8 cellular contexts compared by ENCODE assay signal in genomic region chr11:118488480-118489109, GRCh38. TPM values are rescaled to one million over a fixed set of nuclear protein-coding genes. Genes with fewer than 3 reads are reported as not detected.
DNase-seq lines count a peak whose midpoint lies in the region; ATAC-seq and TF ChIP-seq lines count a peak whose summit lies in the region.

No MANE protein-coding gene starts in this region.

- H3K27ac ChIP-seq in suprapubic skin, result no peak overlapping the region

- no peaks in the 10 kb centered on the region for H3K27me3 ChIP-seq in suprapubic skin

- H3K36me3 ChIP-seq in suprapubic skin, result peaks cover 65% of the 10 kb centered on the region

- 27% methylated on average over 7 of the region's 7 CpGs for WGBS in suprapubic skin

- H3K4me3 ChIP-seq in fibroblast of mammary gland (ENCODE audit: control insufficient read depth, low read depth, low read length) (no peak overlapping the region), suprapubic skin (no peak overlapping the region)

- H3K9me3 ChIP-seq in suprapubic skin, result no peaks in the 10 kb centered on the region

- no peak for TF ChIP-seq POLR2A in suprapubic skin (IDR thresholded peaks at IDR 0.05)

- no peak for ATAC-seq in GM21737 (IDR thresholded peaks at IDR 0.05; ENCODE audit: unreplicated experiment)

- H3K4me1 ChIP-seq in suprapubic skin, result no peaks in the 10 kb centered on the region

- TF ChIP-seq CTCF in LNCAP (IDR thresholded peaks at IDR 0.05) (peak; percentile 90), fibroblast of mammary gland (conservative IDR thresholded peaks at IDR 0.05; ENCODE audit: control insufficient read depth, insufficient read depth, low read depth, low read length) (peak; percentile 87), suprapubic skin (IDR thresholded peaks at IDR 0.05) (peak; percentile 58)

- no peak for TF ChIP-seq EP300 in suprapubic skin (IDR thresholded peaks at IDR 0.05)

- DNase-seq in DMS 273 (lab: John Stamatoyannopoulos, UW; ENCODE audit: unreplicated experiment) (peak; percentile 65), RKO (ENCODE audit: low spot score) (peak; percentile 87), activated T-helper 1 cell treated with Interleukin-2 at 50 U/mL for 16 hours (ENCODE audit: low read depth) (peak; percentile 68), fibroblast of mammary gland (ENCODE audit: low read depth) (peak; percentile 82), non-pigmented ciliary epithelial cell (ENCODE audit: low read depth) (peak; percentile 49), suprapubic skin (ENCODE audit: low spot score in 2 of 2) (peak in 1 of 2 donors; percentile 83)

RNA-seq across cellular contexts. Expression of gene TTC36, which starts 38.7 kb away (rescaled TPM):
- 1 to 10 TPM in 1 of 4 donors, not detected in 3; 3.0 TPM for total RNA-seq in suprapubic skin

RNA-seq across cellular contexts. Expression of gene TMEM25, which starts 42.4 kb away (rescaled TPM):
- total RNA-seq in suprapubic skin, result 10 to 100 TPM; 24.9 to 32.1 (median 27.3) TPM

RNA-seq across cellular contexts. Expression of gene KMT2A, which starts 52.3 kb away (rescaled TPM):
- total RNA-seq in suprapubic skin, result 100 to 1,000 TPM in 1 of 4 donors, 10 to 100 TPM in 3; 61.8 to 150 (median 80.1) TPM
